13 cellular contexts compared by ENCODE assay signal in the genomic region with DNA sequence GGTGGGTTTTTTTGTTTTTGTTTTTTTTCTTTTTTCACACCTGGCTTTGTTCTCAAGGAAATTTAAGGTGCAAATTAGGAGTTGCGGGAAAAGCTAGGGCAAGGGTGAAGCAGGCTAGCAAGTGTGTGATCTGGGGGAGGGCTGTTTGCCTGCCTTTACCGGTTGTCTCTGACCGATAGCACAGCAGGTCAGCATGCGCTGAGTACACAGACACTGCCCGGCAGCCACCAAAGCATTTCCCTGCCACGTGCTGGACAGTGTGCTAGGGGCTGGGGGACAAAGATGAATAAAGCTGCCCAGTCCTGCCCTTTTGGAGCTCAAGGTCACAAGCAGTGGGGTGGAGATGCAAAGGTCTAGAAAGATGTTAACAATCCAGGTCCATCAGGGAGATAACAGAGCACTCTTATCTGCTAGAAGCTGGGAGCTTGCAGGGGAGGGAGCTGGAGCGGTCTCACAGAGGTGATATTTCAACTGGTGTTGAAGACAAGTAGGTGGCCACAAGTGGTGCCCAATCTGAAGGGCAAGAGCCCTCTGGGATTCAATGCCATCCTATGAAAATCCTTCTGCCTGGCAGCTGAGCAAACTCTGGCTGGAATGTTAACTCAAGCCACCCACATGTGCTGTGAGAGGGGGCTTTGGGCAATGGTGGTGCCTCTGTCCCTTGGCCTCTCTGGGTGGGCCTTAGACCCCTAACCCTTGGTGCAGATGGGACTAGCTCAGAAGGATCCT. TPM values are rescaled to one million over a fixed set of nuclear protein-coding genes. Genes with fewer than 3 reads are reported as not detected.
DNase-seq lines count a peak whose midpoint lies in the region; ATAC-seq, FAIRE-seq and TF ChIP-seq lines count a peak whose summit lies in the region.
"Had no signal": no experiment of that assay in that cellular context is flagged by ENCODE, and none has a peak within 500 bp of the region (broad histone marks: within the 10 kb centered on the region; RNA-seq: fewer than 3 reads in every experiment).

No MANE protein-coding gene starts in this region.

- H3K4me1 ChIP-seq in K562 (replicated peaks in 1 of 2; ENCODE audit: control insufficient read depth in 2 of 2, insufficient read depth in 2 of 2, low read length in 2 of 2) = peaks cover 28 to 40% of the 10 kb centered on the region in 2 experiments
- peaks cover 11 to 12% of the 10 kb centered on the region in 2 donors for H3K4me1 ChIP-seq in small intestine (ENCODE audit: control insufficient read depth in 2 of 2, insufficient read depth in 1 of 2, low read depth in 1 of 2, low read length in 1 of 2)
- peaks cover 4 to 8% of the 10 kb centered on the region in 2 experiments for H3K4me1 ChIP-seq in trophoblast cell (ENCODE audit: control insufficient read depth in 1 of 2, insufficient read depth in 2 of 2, low read length in 2 of 2)

- peak; percentile 84 for FAIRE-seq in K562 (lab: Jason Lieb, UNC)
- no peak for FAIRE-seq in small intestine (lab: Jason Lieb, UNC)

- H3K18ac ChIP-seq in trophoblast cell (ENCODE audit: low read length) = no peak overlapping the region

- no peak; a peak in 1 of 4 replicates for TF ChIP-seq RAD21 in K562 (CRISPR knock-in tag; conservative IDR thresholded peaks at IDR 0.05 in 1 of 2, IDR thresholded peaks at IDR 0.05 in 1 of 2)

- no peak overlapping the region for H2AK5ac ChIP-seq in trophoblast cell (ENCODE audit: low read length)

- H3K27ac ChIP-seq in K562 (ENCODE audit: extremely low read depth, low read depth, low read length) (no peak overlapping the region), small intestine (ENCODE audit: low read depth in 1 of 2, low read length in 1 of 2) (peak overlapping the region; percentile 13 to 98), trophoblast cell (ENCODE audit: low read depth, low read length) (no peak overlapping the region)

- no peaks in the 10 kb centered on the region for H3K79me1 ChIP-seq in trophoblast cell (ENCODE audit: low read length)

- peak overlapping the region; percentile 73 for H2AFZ ChIP-seq in K562 (ENCODE audit: low read depth, low read length)
- H2AFZ ChIP-seq in trophoblast cell (ENCODE audit: insufficient read depth, low read length, poor library complexity) = no peak overlapping the region

- H4K8ac ChIP-seq in trophoblast cell (ENCODE audit: low read depth, low read length) = no peak overlapping the region

- peaks cover 0 to 12% of the 10 kb centered on the region in 2 experiments; a peak in 3 of 5 replicates for H3K27me3 ChIP-seq in K562 (ENCODE audit: control insufficient read depth in 2 of 2, insufficient read depth in 2 of 2, low read length in 2 of 2)
- H3K27me3 ChIP-seq in small intestine (ENCODE audit: control insufficient read depth in 2 of 2, insufficient read depth in 2 of 2, low read length in 2 of 2) = no peaks in the 10 kb centered on the region
- H3K27me3 ChIP-seq in trophoblast cell (ENCODE audit: insufficient read depth, low read length) = no peaks in the 10 kb centered on the region

- no peak overlapping the region for H3K4ac ChIP-seq in trophoblast cell (ENCODE audit: low read depth, low read length)

- DNase-seq in HuH-7.5 (ENCODE audit: low spot score) = peak; percentile 78
- peak; percentile 77 to 81 (median 79) for DNase-seq in K562 (ENCODE audit: extremely low read depth in 1 of 4, low spot score in 3 of 4)
- peak; percentile 57 to 69 for DNase-seq in left colon
- DNase-seq in small intestine = peak; percentile 78
- DNase-seq in trophoblast cell = no peak
- no peak for DNase-seq in superior temporal gyrus (ENCODE audit: extremely low spot score)
- DNase-seq in HCEC 1CT = no peak
- no peak for DNase-seq in T-helper 2 cell
- DNase-seq: activated naive CD4-positive, alpha-beta T cell; AML-193; EL; MM.1S had no signal

- 0% methylated on average over 7 of the region's 7 CpGs for WGBS in K562 (ENCODE audit: insufficient coverage, low coverage, missing lambda C conversion rate)
- WGBS in small intestine, 3 donors = 25 to 64% (median 36%) methylated on average over 7 of the region's 7 CpGs
- WGBS in trophoblast cell (ENCODE audit: extremely low coverage, insufficient coverage, insufficient read length) = no CpG with 5 or more reads among the region's 7 CpGs

- TF ChIP-seq CTCF in K562 (IDR thresholded peaks at IDR 0.05 in 2 of 3, conservative IDR thresholded peaks at IDR 0.05 in 1 of 3; ENCODE audit: insufficient read depth in 2 of 3, low read depth in 1 of 3, low read length in 3 of 3) = no peak

- H2BK12ac ChIP-seq in trophoblast cell (ENCODE audit: low read length) = no peak overlapping the region

- H3K9me1 ChIP-seq in K562 (ENCODE audit: control insufficient read depth, insufficient read depth, low read length) = no peaks in the 10 kb centered on the region

- intact Hi-C loops in K562 (cut with micrococcal nuclease) = loop anchor here (10.0 kb wide), 2 partner anchors 363 to 807 kb away; no protein-coding TSS in a partner anchor
- intact Hi-C loops in left colon (cut with DNase I, micrococcal nuclease) = loop anchor here (10.0 kb wide), 2 partner anchors 67 to 237 kb away; no protein-coding TSS in a partner anchor

- H3K14ac ChIP-seq in trophoblast cell (ENCODE audit: low read length) = no peak overlapping the region

- POLR2A ChIA-PET in K562 (lab: Yijun Ruan, JAX) = interaction anchor here (0.6 to 2.2 kb wide), 6 partner anchors 11 to 197 kb away, joined by 3 to 19 read pairs (median 3); no protein-coding TSS in a partner anchor

- no peak overlapping the region for H2BK120ac ChIP-seq in trophoblast cell (ENCODE audit: insufficient read depth, low read length, poor library complexity)

- H3K79me2 ChIP-seq in K562 (ENCODE audit: control insufficient read depth, insufficient read depth, low read length) (no peaks in the 10 kb centered on the region), trophoblast cell (ENCODE audit: control insufficient read depth, insufficient read depth, low read length, poor library complexity) (no peaks in the 10 kb centered on the region)

- BruUV-seq in K562 (replicated peaks; lab: Mats Ljungman, UMichigan) = no TSS peak

- peak overlapping the region; percentile 52 for H3K4me2 ChIP-seq in K562 (ENCODE audit: insufficient read depth, low read length)
- H3K4me2 ChIP-seq in trophoblast cell (ENCODE audit: low read length) = no peak overlapping the region

- CTCF ChIA-PET in K562 (lab: Yijun Ruan, JAX; ENCODE audit: low intra/inter-chr PET ratio) = no interaction called here

- H3K36me3 ChIP-seq in K562 (ENCODE audit: control insufficient read depth, insufficient read depth, low read length) = no peaks in the 10 kb centered on the region
- H3K36me3 ChIP-seq in small intestine (ENCODE audit: control insufficient read depth in 2 of 2, insufficient read depth in 2 of 2, low read length in 2 of 2) = no peaks in the 10 kb centered on the region
- H3K36me3 ChIP-seq in trophoblast cell (ENCODE audit: control insufficient read depth in 1 of 2, insufficient read depth in 2 of 2, low read length in 2 of 2) = no peaks in the 10 kb centered on the region

- no peak for TF ChIP-seq EP300 in K562 (IDR thresholded peaks at IDR 0.05; ENCODE audit: low read length)

- H3K9me3 ChIP-seq in K562 (replicated peaks; ENCODE audit: control insufficient read depth, insufficient read depth, low read depth, low read length) = no peaks in the 10 kb centered on the region
- H3K9me3 ChIP-seq in small intestine (ENCODE audit: control insufficient read depth, low read depth) = no peaks in the 10 kb centered on the region
- H3K9me3 ChIP-seq in trophoblast cell (ENCODE audit: insufficient read depth, low read depth, low read length) = no peaks in the 10 kb centered on the region

- H3K4me3 ChIP-seq in K562 = no peak overlapping the region
- no peak overlapping the region for H3K4me3 ChIP-seq in small intestine (ENCODE audit: low read depth in 1 of 2, low read length in 2 of 2)
- no peak overlapping the region for H3K4me3 ChIP-seq in trophoblast cell (ENCODE audit: low read depth, low read length)

- TF ChIP-seq POLR2A in K562 (conservative IDR thresholded peaks at IDR 0.05) = no peak

- no peak overlapping the region for H2BK5ac ChIP-seq in trophoblast cell (ENCODE audit: low read depth, low read length, poor library complexity)

- H4K12ac ChIP-seq in trophoblast cell (ENCODE audit: low read depth, low read length) = no peak overlapping the region

- in situ Hi-C loops in K562 (cut with MboI) = no loop called here

- H3K9ac ChIP-seq in K562 (ENCODE audit: insufficient read depth in 1 of 2, low read depth in 2 of 2, low read length in 2 of 2) = peak overlapping the region; percentile 12 to 61; a peak in 3 of 4 replicates
- no peak overlapping the region for H3K9ac ChIP-seq in trophoblast cell (ENCODE audit: low read length)

- H4K91ac ChIP-seq in trophoblast cell (ENCODE audit: low read depth, low read length) = no peak overlapping the region

- H3K23ac ChIP-seq in trophoblast cell (ENCODE audit: low read length) = no peak overlapping the region

- H4K20me1 ChIP-seq in K562 (replicated peaks; ENCODE audit: control insufficient read depth, insufficient read depth, low read length) = peaks cover 10% of the 10 kb centered on the region; the same call in 1 of the 2 replicates

- ATAC-seq in K562 = peak; percentile 74
- ATAC-seq in left colon = peak; percentile 46
- ATAC-seq: Panc1 had no signal

RNA-seq across cellular contexts. Expression of a gene that starts 24.5 kb away (rescaled TPM):
- total RNA-seq in K562 (2011; cell fraction: chromatin; rRNA removed; ENCODE audit: low replicate concordance) = 0.07 TPM in 1 of 2 replicates, not detected in the other
- total RNA-seq in K562 (2011; cell fraction: nucleolus; rRNA removed) = under 0.01 TPM in 1 of 2 replicates, not detected in the other
- 0.07 TPM in 1 of 2 replicates, not detected in the other for total RNA-seq in K562 (2011; cell fraction: nucleoplasm; rRNA removed)
- not detected in 2 replicates for total RNA-seq in K562 (2014; rRNA removed)
- total RNA-seq in K562 (2014; rRNA removed; fragmentation: Illumina TruSeq; extraction: Trizol) = not detected in 2 replicates
- not detected in 2 replicates for total RNA-seq in K562 (2015; rRNA removed; fragmentation: Illumina TruSeq; extraction: Trizol)
- total RNA-seq in K562 (2021) = not detected in 2 replicates
- polyA plus RNA-seq in K562 (2011; rRNA removed) = not detected in 2 replicates
- not detected in 2 replicates for polyA plus RNA-seq in K562 (2011; cell fraction: cytosol; rRNA removed)
- not detected in 2 replicates for polyA plus RNA-seq in K562 (2011; cell fraction: nucleus; rRNA removed)
- 0.01 TPM in 1 of 2 replicates, not detected in the other for polyA plus RNA-seq in K562 (2012)
- polyA plus RNA-seq in K562 (2014; fragmentation: Illumina TruSeq; extraction: Trizol) = not detected in 2 replicates
- not detected for polyA plus RNA-seq in K562 (2014; fragmentation: Nextera tagmentation; extraction: Ambion mirVana)
- not detected in 2 replicates for polyA plus RNA-seq in K562 (2014; rRNA removed)
- polyA minus RNA-seq in K562 (2011; rRNA and poly(A)+ RNA removed) = not detected in 2 replicates
- polyA minus RNA-seq in K562 (2011; cell fraction: cytosol; rRNA and poly(A)+ RNA removed) = not detected in 2 replicates
- under 0.01 TPM in 1 of 2 replicates, not detected in the other for polyA minus RNA-seq in K562 (2011; cell fraction: nucleus; rRNA and poly(A)+ RNA removed)
- total RNA-seq in left colon = under 1 TPM; 0.18 to 0.53 TPM
- 1 to 10 TPM in 1 of 3 donors, under 1 TPM in 2; 0.89 to 1.1 (median 1.00) TPM for polyA plus RNA-seq in small intestine
- 0.01 TPM in 2 replicates for polyA plus RNA-seq in trophoblast cell (2013)

RNA-seq across cellular contexts. Expression of a gene that starts 30.3 kb away (rescaled TPM):
- total RNA-seq in K562 (2011; cell fraction: chromatin; rRNA removed; ENCODE audit: low replicate concordance) = not detected in 2 replicates
- not detected in 2 replicates for total RNA-seq in K562 (2011; cell fraction: nucleolus; rRNA removed)
- total RNA-seq in K562 (2011; cell fraction: nucleoplasm; rRNA removed) = not detected in 2 replicates
- total RNA-seq in K562 (2014; rRNA removed) = not detected in 2 replicates
- total RNA-seq in K562 (2014; rRNA removed; fragmentation: Illumina TruSeq; extraction: Trizol) = not detected in 2 replicates
- not detected in 2 replicates for total RNA-seq in K562 (2015; rRNA removed; fragmentation: Illumina TruSeq; extraction: Trizol)
- total RNA-seq in K562 (2021) = not detected in 2 replicates
- not detected in 2 replicates for polyA plus RNA-seq in K562 (2011; rRNA removed)
- polyA plus RNA-seq in K562 (2011; cell fraction: cytosol; rRNA removed) = not detected in 2 replicates
- polyA plus RNA-seq in K562 (2011; cell fraction: nucleus; rRNA removed) = not detected in 2 replicates
- polyA plus RNA-seq in K562 (2012) = not detected in 2 replicates
- polyA plus RNA-seq in K562 (2014; fragmentation: Illumina TruSeq; extraction: Trizol) = not detected in 2 replicates
- polyA plus RNA-seq in K562 (2014; fragmentation: Nextera tagmentation; extraction: Ambion mirVana) = not detected
- not detected in 2 replicates for polyA plus RNA-seq in K562 (2014; rRNA removed)
- not detected in 2 replicates for polyA minus RNA-seq in K562 (2011; rRNA and poly(A)+ RNA removed)
- not detected in 2 replicates for polyA minus RNA-seq in K562 (2011; cell fraction: cytosol; rRNA and poly(A)+ RNA removed)
- not detected in 2 replicates for polyA minus RNA-seq in K562 (2011; cell fraction: nucleus; rRNA and poly(A)+ RNA removed)
- total RNA-seq in left colon = not detected
- polyA plus RNA-seq in small intestine = under 1 TPM in 1 of 3 donors, not detected in 2; 0.10 TPM
- polyA plus RNA-seq in trophoblast cell (2013) = not detected in 2 replicates

RNA-seq across cellular contexts. Expression of a gene that starts 38.5 kb away (rescaled TPM):
- 41.0 and 115 TPM in 2 replicates for total RNA-seq in K562 (2011; cell fraction: chromatin; rRNA removed; ENCODE audit: low replicate concordance)
- total RNA-seq in K562 (2011; cell fraction: nucleolus; rRNA removed) = 111 and 120 TPM in 2 replicates
- total RNA-seq in K562 (2011; cell fraction: nucleoplasm; rRNA removed) = 76.8 and 84.6 TPM in 2 replicates
- total RNA-seq in K562 (2014; rRNA removed) = 237 and 302 TPM in 2 replicates
- 25.7 and 32.4 TPM in 2 replicates for total RNA-seq in K562 (2014; rRNA removed; fragmentation: Illumina TruSeq; extraction: Trizol)
- total RNA-seq in K562 (2015; rRNA removed; fragmentation: Illumina TruSeq; extraction: Trizol) = 67.7 and 68.7 TPM in 2 replicates
- 127 and 140 TPM in 2 replicates for total RNA-seq in K562 (2021)
- polyA plus RNA-seq in K562 (2011; rRNA removed) = 136 and 161 TPM in 2 replicates
- polyA plus RNA-seq in K562 (2011; cell fraction: cytosol; rRNA removed) = 293 and 491 TPM in 2 replicates
- polyA plus RNA-seq in K562 (2011; cell fraction: nucleus; rRNA removed) = 149 and 187 TPM in 2 replicates
- 197 and 211 TPM in 2 replicates for polyA plus RNA-seq in K562 (2012)
- polyA plus RNA-seq in K562 (2014; fragmentation: Illumina TruSeq; extraction: Trizol) = 48.8 and 72.3 TPM in 2 replicates
- polyA plus RNA-seq in K562 (2014; fragmentation: Nextera tagmentation; extraction: Ambion mirVana) = 10 to 100 TPM in 1 of 2 experiments, 1 to 10 TPM in 1; 7.3 to 13.9 TPM
- polyA plus RNA-seq in K562 (2014; rRNA removed) = 300 and 346 TPM in 2 replicates
- 23.2 and 30.5 TPM in 2 replicates for polyA minus RNA-seq in K562 (2011; rRNA and poly(A)+ RNA removed)
- 26.2 and 27.7 TPM in 2 replicates for polyA minus RNA-seq in K562 (2011; cell fraction: cytosol; rRNA and poly(A)+ RNA removed)
- polyA minus RNA-seq in K562 (2011; cell fraction: nucleus; rRNA and poly(A)+ RNA removed) = 26.3 and 34.4 TPM in 2 replicates
- 10 to 100 TPM; 65.7 to 67.3 TPM for total RNA-seq in left colon
- polyA plus RNA-seq in small intestine = 100 to 1,000 TPM; 313 to 370 (median 340) TPM
- polyA plus RNA-seq in trophoblast cell (2013) = 29.4 and 33.8 TPM in 2 replicates

RNA-seq across cellular contexts. Expression of a gene that starts 40.8 kb away (rescaled TPM):
- total RNA-seq in K562 (2011; cell fraction: chromatin; rRNA removed; ENCODE audit: low replicate concordance) = 6.4 and 11.3 TPM in 2 replicates
- total RNA-seq in K562 (2011; cell fraction: nucleolus; rRNA removed) = 7.6 and 7.8 TPM in 2 replicates
- total RNA-seq in K562 (2011; cell fraction: nucleoplasm; rRNA removed) = 7.9 and 8.0 TPM in 2 replicates
- total RNA-seq in K562 (2014; rRNA removed) (0.86 and 1.0 TPM in 2 replicates), K562 (2014; rRNA removed; fragmentation: Illumina TruSeq; extraction: Trizol) (0.87 and 0.99 TPM in 2 replicates), K562 (2015; rRNA removed; fragmentation: Illumina TruSeq; extraction: Trizol) (0.36 TPM in 1 of 2 replicates, not detected in the other), K562 (2021) (0.82 and 0.89 TPM in 2 replicates), left colon (1 to 10 TPM; 1.4 TPM)
- polyA plus RNA-seq in K562 (2011; rRNA removed) (1.2 and 2.7 TPM in 2 replicates), K562 (2014; fragmentation: Illumina TruSeq; extraction: Trizol) (0.86 and 2.1 TPM in 2 replicates), K562 (2014; fragmentation: Nextera tagmentation; extraction: Ambion mirVana) (under 1 TPM; 0.72 to 0.99 TPM), K562 (2014; rRNA removed) (1.3 and 3.6 TPM in 2 replicates), small intestine (1 to 10 TPM in 2 of 3 donors, under 1 TPM in 1; 0.89 to 2.7 (median 2.3) TPM)
- polyA plus RNA-seq in K562 (2011; cell fraction: cytosol; rRNA removed) = 1.4 and 1.6 TPM in 2 replicates
- polyA plus RNA-seq in K562 (2011; cell fraction: nucleus; rRNA removed) = 9.4 and 9.7 TPM in 2 replicates
- 0.31 and 0.75 TPM in 2 replicates for polyA plus RNA-seq in K562 (2012)
- polyA minus RNA-seq in K562 (2011; rRNA and poly(A)+ RNA removed) = 0.57 and 0.60 TPM in 2 replicates
- not detected in 2 replicates for polyA minus RNA-seq in K562 (2011; cell fraction: cytosol; rRNA and poly(A)+ RNA removed)
- polyA minus RNA-seq in K562 (2011; cell fraction: nucleus; rRNA and poly(A)+ RNA removed) = 2.0 and 3.6 TPM in 2 replicates
- polyA plus RNA-seq in trophoblast cell (2013) = 0.19 and 0.82 TPM in 2 replicates

Comparison
In these comparisons a context has a peak if more than half of its experiments do, and no peak if none do; other contexts are left out.
1. DNase-seq: peak in HuH-7.5 (single experiment), K562 (4 of 4), left colon (2 of 2) and small intestine (single experiment); none in trophoblast cell (0 of 2), superior temporal gyrus (single experiment), HCEC 1CT (single experiment) and T-helper 2 cell (0 of 5).
2. H3K27ac ChIP-seq: peak in small intestine (2 of 2); none in K562 (single experiment) and trophoblast cell (single experiment).